8 cellular contexts compared by ENCODE assay signal in the genomic region with DNA sequence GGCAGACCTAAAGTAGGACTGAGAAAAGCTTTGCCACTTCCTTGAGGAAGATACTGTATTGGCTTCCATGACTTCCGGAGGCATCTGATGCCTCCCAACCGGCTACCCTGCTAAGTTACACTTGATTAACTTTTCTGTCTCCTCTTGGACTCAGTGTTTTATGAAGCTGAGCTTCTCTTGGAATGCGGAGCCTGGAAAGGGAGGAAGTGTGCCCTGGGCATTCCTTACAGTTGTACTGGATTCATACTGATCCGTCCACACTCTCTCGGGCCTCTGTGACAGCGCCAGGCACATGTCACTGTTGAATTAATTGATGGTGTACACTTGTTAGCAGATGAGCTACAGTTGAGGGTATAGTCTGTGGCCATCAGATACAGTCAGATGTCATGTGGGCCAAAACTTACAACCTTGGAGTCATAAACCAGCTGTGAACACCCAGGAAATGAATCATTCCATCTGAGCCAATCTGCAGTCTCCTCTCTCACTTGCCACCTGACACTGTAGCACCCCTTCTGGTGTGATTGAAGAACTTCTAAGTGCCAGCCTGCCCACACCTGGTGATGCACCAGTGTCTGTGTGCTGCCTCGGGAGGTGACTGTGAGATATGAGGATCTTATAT.
A peak's percentile ranks its signal among the peaks of the same experiment; 100 is the strongest.
DNase-seq lines count a peak whose midpoint lies in the region; ATAC-seq and TF ChIP-seq lines count a peak whose summit lies in the region.

No MANE protein-coding gene starts in this region.

- H3K27ac Mint-ChIP-seq in GM23338, result no peak overlapping the region

- H3K4me2 ChIP-seq in GM23338 (no peak overlapping the region), mesendoderm (ENCODE audit: low read length) (no peak overlapping the region)

- H3K18ac ChIP-seq in mesendoderm (ENCODE audit: low read length), result no peak overlapping the region

- H3K4me1 ChIP-seq in GM23338 (ENCODE audit: insufficient read depth), result peaks cover 6% of the 10 kb centered on the region; the same call in 1 of the 2 replicates
- no peaks in the 10 kb centered on the region for H3K4me1 ChIP-seq in RWPE2 (ENCODE audit: insufficient read depth, poor library complexity, severe bottlenecking)
- H3K4me1 ChIP-seq in mesendoderm (ENCODE audit: control insufficient read depth, low read depth, low read length), result no peaks in the 10 kb centered on the region
- peaks cover 0 to 10% (median 0%) of the 10 kb centered on the region in 4 donors for H3K4me1 ChIP-seq in tibial nerve

- no peak overlapping the region for H3K9ac ChIP-seq in mesendoderm (ENCODE audit: low read length)

- H3K27me3 ChIP-seq in GM23338 (ENCODE audit: insufficient read depth), result no peaks in the 10 kb centered on the region
- no peaks in the 10 kb centered on the region for H3K27me3 ChIP-seq in RWPE2 (ENCODE audit: insufficient read depth, poor library complexity, severe bottlenecking)
- no peaks in the 10 kb centered on the region for H3K27me3 ChIP-seq in mesendoderm (ENCODE audit: insufficient read depth, low read length, poor library complexity)
- no peaks in the 10 kb centered on the region for H3K27me3 ChIP-seq in tibial nerve

- no peak overlapping the region for H2AFZ ChIP-seq in GM23338

- H3K36me3 Mint-ChIP-seq in GM23338 (ENCODE audit: low read depth), result no peaks in the 10 kb centered on the region

- no peaks in the 10 kb centered on the region for H3K79me2 ChIP-seq in GM23338 (replicated peaks; ENCODE audit: insufficient read depth)
- H3K79me2 ChIP-seq in mesendoderm (ENCODE audit: control insufficient read depth, insufficient read depth, low read length), result no peaks in the 10 kb centered on the region

- H2AK5ac ChIP-seq in mesendoderm (ENCODE audit: low read length), result no peak overlapping the region

- H3K9me3 ChIP-seq in RWPE2 (ENCODE audit: severe bottlenecking) (no peaks in the 10 kb centered on the region), tibial nerve (no peaks in the 10 kb centered on the region)

- H3K9me2 ChIP-seq in GM23338 (ENCODE audit: insufficient read depth), result no peaks in the 10 kb centered on the region

- peaks cover 20% of the 10 kb centered on the region for H3K4me1 Mint-ChIP-seq in GM23338

- H3K27me3 Mint-ChIP-seq in GM23338 (ENCODE audit: insufficient read depth, low read depth, poor library complexity), result peaks cover 1% of the 10 kb centered on the region

- DNase-seq in GM23338 (ENCODE audit: low spot score) (peak; percentile 43), RWPE2 (ENCODE audit: low spot score) (no peak), mesendoderm (peak; percentile 34), NCI-H2196 treated with DMSO at 0.1 percent for 48 hours (lab: John Stamatoyannopoulos, UW; ENCODE audit: unreplicated experiment) (no peak), GDM1 (lab: John Stamatoyannopoulos, UW) (no peak), NOMO-1 (lab: John Stamatoyannopoulos, UW; ENCODE audit: unreplicated experiment in 2 of 2) (no peak), tibial nerve (ENCODE audit: low spot score in 2 of 2) (no peak)

- H2BK15ac ChIP-seq in mesendoderm (replicated peaks; ENCODE audit: low read depth), result no peak overlapping the region

- no peak for TF ChIP-seq EP300 in tibial nerve (IDR thresholded peaks at IDR 0.05)

- no peak overlapping the region for H2BK5ac ChIP-seq in mesendoderm (ENCODE audit: low read length)

- no CpG with 5 or more reads among the region's 7 CpGs for WGBS in mesendoderm (ENCODE audit: extremely low coverage, insufficient coverage, low lambda C conversion rate)
- 85 to 91% methylated on average over 7 of the region's 7 CpGs for WGBS in tibial nerve, 2 donors

- no peak for TF ChIP-seq POLR2A in tibial nerve (IDR thresholded peaks at IDR 0.05)

- H3K4me3 Mint-ChIP-seq in GM23338, result no peak overlapping the region

- H3F3A ChIP-seq in GM23338 (replicated peaks; ENCODE audit: low read depth), result no peaks in the 10 kb centered on the region

- no peaks in the 10 kb centered on the region for H3K79me1 ChIP-seq in mesendoderm (ENCODE audit: low read length)

- no peak overlapping the region for H3K23ac ChIP-seq in mesendoderm (ENCODE audit: low read length)

- H4K5ac ChIP-seq in mesendoderm (ENCODE audit: low read length), result no peak overlapping the region

- H3K27ac ChIP-seq in GM23338 (ENCODE audit: low read depth) (no peak overlapping the region), RWPE2 (ENCODE audit: poor library complexity, severe bottlenecking) (no peak overlapping the region), mesendoderm (ENCODE audit: low read depth, low read length) (no peak overlapping the region), tibial nerve (no peak overlapping the region)

- H3K9me3 Mint-ChIP-seq in GM23338, result no peaks in the 10 kb centered on the region

- no peak overlapping the region for H2BK120ac ChIP-seq in mesendoderm (ENCODE audit: low read depth, low read length)

- H3K56ac ChIP-seq in mesendoderm (ENCODE audit: low read length), result no peak overlapping the region

- H3K4ac ChIP-seq in mesendoderm (ENCODE audit: low read depth, low read length), result no peak overlapping the region

- H3K4me3 ChIP-seq in GM23338 (no peak overlapping the region), RWPE2 (ENCODE audit: severe bottlenecking) (no peak overlapping the region), mesendoderm (ENCODE audit: low read length) (no peak overlapping the region), tibial nerve (no peak overlapping the region)

- no peaks in the 10 kb centered on the region for H3K36me3 ChIP-seq in GM23338 (ENCODE audit: insufficient read depth)
- H3K36me3 ChIP-seq in RWPE2 (ENCODE audit: low read depth), result no peaks in the 10 kb centered on the region
- no peaks in the 10 kb centered on the region for H3K36me3 ChIP-seq in mesendoderm (ENCODE audit: control insufficient read depth, insufficient read depth, low read length)
- H3K36me3 ChIP-seq in tibial nerve, result no peaks in the 10 kb centered on the region

- peak; percentile 91 for ATAC-seq in GM23338
- peak; percentile 80 for ATAC-seq in RWPE2 (ENCODE audit: low read depth)

- peak; percentile 48; the same call in 1 of the 2 replicates for TF ChIP-seq CTCF in GM12874 (IDR thresholded peaks at IDR 0.05; ENCODE audit: insufficient read depth, low read depth, low read length)
- TF ChIP-seq CTCF in GM23338 (conservative IDR thresholded peaks at IDR 0.05; ENCODE audit: low read depth in 2 of 2), result peak; percentile 44 to 46
- TF ChIP-seq CTCF in RWPE2 (IDR thresholded peaks at IDR 0.05; ENCODE audit: poor library complexity, severe bottlenecking), result peak; percentile 25
- no peak for TF ChIP-seq CTCF in tibial nerve (IDR thresholded peaks at IDR 0.05)

- no peak overlapping the region for H4K8ac ChIP-seq in mesendoderm (ENCODE audit: low read depth, low read length)

- no peaks in the 10 kb centered on the region for H4K20me1 ChIP-seq in GM23338 (replicated peaks; ENCODE audit: insufficient read depth)

TF ChIP-seq in GM23338, 12 proteins besides CTCF, POLR2A, EP300 and RAD21 (continues in another document):
- TF ChIP-seq EZH2phosphoT487 (IDR thresholded peaks at IDR 0.05; ENCODE audit: unreplicated experiment) (no peak), ZNF331 (CRISPR knock-in tag; IDR thresholded peaks at IDR 0.05; ENCODE audit: low read depth) (no peak), CREB1 (CRISPR knock-in tag; IDR thresholded peaks at IDR 0.05; ENCODE audit: low read depth) (no peak), ZNF114 (CRISPR knock-in tag; IDR thresholded peaks at IDR 0.05) (no peak), STAT1 (IDR thresholded peaks at IDR 0.05; ENCODE audit: unreplicated experiment) (no peak), EZH2 (IDR thresholded peaks at IDR 0.05; ENCODE audit: low read depth, unreplicated experiment) (no peak), POLR2AphosphoS5 (IDR thresholded peaks at IDR 0.05; ENCODE audit: low read depth) (no peak), JUNB (IDR thresholded peaks at IDR 0.05; ENCODE audit: unreplicated experiment) (no peak)
- TF ChIP-seq, protein P1, sequence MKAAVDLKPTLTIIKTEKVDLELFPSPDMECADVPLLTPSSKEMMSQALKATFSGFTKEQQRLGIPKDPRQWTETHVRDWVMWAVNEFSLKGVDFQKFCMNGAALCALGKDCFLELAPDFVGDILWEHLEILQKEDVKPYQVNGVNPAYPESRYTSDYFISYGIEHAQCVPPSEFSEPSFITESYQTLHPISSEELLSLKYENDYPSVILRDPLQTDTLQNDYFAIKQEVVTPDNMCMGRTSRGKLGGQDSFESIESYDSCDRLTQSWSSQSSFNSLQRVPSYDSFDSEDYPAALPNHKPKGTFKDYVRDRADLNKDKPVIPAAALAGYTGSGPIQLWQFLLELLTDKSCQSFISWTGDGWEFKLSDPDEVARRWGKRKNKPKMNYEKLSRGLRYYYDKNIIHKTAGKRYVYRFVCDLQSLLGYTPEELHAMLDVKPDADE (IDR thresholded peaks at IDR 0.05), result no peak
- TF ChIP-seq, protein P2, sequence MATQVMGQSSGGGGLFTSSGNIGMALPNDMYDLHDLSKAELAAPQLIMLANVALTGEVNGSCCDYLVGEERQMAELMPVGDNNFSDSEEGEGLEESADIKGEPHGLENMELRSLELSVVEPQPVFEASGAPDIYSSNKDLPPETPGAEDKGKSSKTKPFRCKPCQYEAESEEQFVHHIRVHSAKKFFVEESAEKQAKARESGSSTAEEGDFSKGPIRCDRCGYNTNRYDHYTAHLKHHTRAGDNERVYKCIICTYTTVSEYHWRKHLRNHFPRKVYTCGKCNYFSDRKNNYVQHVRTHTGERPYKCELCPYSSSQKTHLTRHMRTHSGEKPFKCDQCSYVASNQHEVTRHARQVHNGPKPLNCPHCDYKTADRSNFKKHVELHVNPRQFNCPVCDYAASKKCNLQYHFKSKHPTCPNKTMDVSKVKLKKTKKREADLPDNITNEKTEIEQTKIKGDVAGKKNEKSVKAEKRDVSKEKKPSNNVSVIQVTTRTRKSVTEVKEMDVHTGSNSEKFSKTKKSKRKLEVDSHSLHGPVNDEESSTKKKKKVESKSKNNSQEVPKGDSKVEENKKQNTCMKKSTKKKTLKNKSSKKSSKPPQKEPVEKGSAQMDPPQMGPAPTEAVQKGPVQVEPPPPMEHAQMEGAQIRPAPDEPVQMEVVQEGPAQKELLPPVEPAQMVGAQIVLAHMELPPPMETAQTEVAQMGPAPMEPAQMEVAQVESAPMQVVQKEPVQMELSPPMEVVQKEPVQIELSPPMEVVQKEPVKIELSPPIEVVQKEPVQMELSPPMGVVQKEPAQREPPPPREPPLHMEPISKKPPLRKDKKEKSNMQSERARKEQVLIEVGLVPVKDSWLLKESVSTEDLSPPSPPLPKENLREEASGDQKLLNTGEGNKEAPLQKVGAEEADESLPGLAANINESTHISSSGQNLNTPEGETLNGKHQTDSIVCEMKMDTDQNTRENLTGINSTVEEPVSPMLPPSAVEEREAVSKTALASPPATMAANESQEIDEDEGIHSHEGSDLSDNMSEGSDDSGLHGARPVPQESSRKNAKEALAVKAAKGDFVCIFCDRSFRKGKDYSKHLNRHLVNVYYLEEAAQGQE (IDR thresholded peaks at IDR 0.05; ENCODE audit: unreplicated experiment), result no peak

Comparison
In these comparisons a context has a peak if more than half of its experiments do, and no peak if none do; other contexts are left out.
1. CTCF ChIP-seq: peak in GM12874 (single experiment), GM23338 (2 of 2) and RWPE2 (single experiment); none in tibial nerve (0 of 5).
2. DNase-seq: peak in GM23338 (single experiment) and mesendoderm (single experiment); none in RWPE2 (single experiment), NCI-H2196 treated with DMSO at 0.1 percent for 48 hours (single experiment), GDM1 (single experiment), NOMO-1 (0 of 2) and tibial nerve (0 of 2).